In the genomic region with DNA sequence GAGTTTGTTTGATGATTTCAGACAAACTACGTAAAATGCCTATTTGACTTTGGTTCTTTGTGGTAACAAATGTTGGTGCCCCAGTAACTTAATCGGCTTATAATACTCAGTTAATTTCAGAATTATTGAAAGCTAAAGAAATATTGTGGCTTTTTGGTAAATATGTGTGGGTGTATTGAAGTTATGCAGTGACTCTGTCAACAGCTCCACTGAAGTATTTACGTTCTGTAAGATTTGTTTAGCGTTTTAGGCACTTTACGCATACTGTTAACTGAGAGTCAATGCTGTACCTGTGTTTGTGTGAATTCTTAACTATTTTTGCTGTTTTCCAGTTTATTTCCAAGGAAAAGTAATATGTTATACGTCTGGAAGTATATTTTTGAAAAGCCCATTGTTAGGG, we compare ENCODE assay signal across 9 cellular contexts. TPM values are rescaled to one million over a fixed set of nuclear protein-coding genes. Genes with fewer than 3 reads are reported as not detected.
DNase-seq lines count a peak whose midpoint lies in the region; ATAC-seq and TF ChIP-seq lines count a peak whose summit lies in the region.
"Had no signal": no experiment of that assay in that cellular context is flagged by ENCODE, and none has a peak within 500 bp of the region (broad histone marks: within the 10 kb centered on the region; RNA-seq: fewer than 3 reads in every experiment).

No MANE protein-coding gene starts in this region.

- peaks cover 0 to 4% (median 0%) of the 10 kb centered on the region in 7 donors for H3K9me3 Mint-ChIP-seq in CD14-positive monocyte

- no peaks in the 10 kb centered on the region for H3K9me3 ChIP-seq in MM.1S (replicated peaks; ENCODE audit: insufficient read depth, low read length)
- H3K9me3 ChIP-seq in duodenal mucosa (ENCODE audit: control insufficient read depth in 1 of 2, low read length in 2 of 2): no peaks in the 10 kb centered on the region
- H3K9me3 ChIP-seq in neural cell (ENCODE audit: low read length): no peaks in the 10 kb centered on the region

- peaks cover 73% of the 10 kb centered on the region for H3K79me2 ChIP-seq in MM.1S (ENCODE audit: low read length)
- peaks cover 66% of the 10 kb centered on the region for H3K79me2 ChIP-seq in neural cell (replicated peaks; ENCODE audit: insufficient read depth, low read length)

- intact Hi-C loops in CD14-positive monocyte (cut with micrococcal nuclease): no loop called here

- DNase-seq in CD14-positive monocyte (ENCODE audit: low spot score) (no peak), MM.1S (no peak), AG08396 (ENCODE audit: low spot score) (no peak)
- DNase-seq: NCI-H345 had no signal

- H3K27ac ChIP-seq in MM.1S (ENCODE audit: low read length): peak overlapping the region; percentile 83; the same call in 1 of the 2 replicates
- no peak overlapping the region for H3K27ac ChIP-seq in duodenal mucosa (ENCODE audit: low read depth, low read length)
- H3K27ac ChIP-seq in neural cell (ENCODE audit: low read length): no peak overlapping the region

- no peaks in the 10 kb centered on the region for H3K27me3 ChIP-seq in MM.1S (replicated peaks; ENCODE audit: insufficient read depth, low read length)
- H3K27me3 ChIP-seq in duodenal mucosa (ENCODE audit: control insufficient read depth in 1 of 2, insufficient read depth in 2 of 2, low read length in 2 of 2): no peaks in the 10 kb centered on the region
- no peaks in the 10 kb centered on the region for H3K27me3 ChIP-seq in neural cell (ENCODE audit: insufficient read depth, low read depth, low read length)

- H3F3A ChIP-seq in MM.1S (ENCODE audit: insufficient read depth, low read length): peaks cover 16% of the 10 kb centered on the region
- H3F3A ChIP-seq in neural cell (ENCODE audit: insufficient read depth, low read length, poor library complexity, severe bottlenecking): no peaks in the 10 kb centered on the region

- H3K4me2 ChIP-seq in MM.1S (ENCODE audit: low read depth, low read length): peak overlapping the region; percentile 94
- peak overlapping the region; percentile 87 for H3K4me2 ChIP-seq in neural cell (ENCODE audit: low read length)

- peaks cover 54% of the 10 kb centered on the region for H4K20me1 ChIP-seq in MM.1S (ENCODE audit: insufficient read depth, low read length)
- peaks cover 11% of the 10 kb centered on the region for H4K20me1 ChIP-seq in neural cell (ENCODE audit: insufficient read depth)

- H3K36me3 ChIP-seq in MM.1S (replicated peaks; ENCODE audit: insufficient read depth, low read length) (no peaks in the 10 kb centered on the region), duodenal mucosa (ENCODE audit: control insufficient read depth in 1 of 2, insufficient read depth in 2 of 2, low read length in 2 of 2) (no peaks in the 10 kb centered on the region), neural cell (ENCODE audit: insufficient read depth, low read length) (no peaks in the 10 kb centered on the region)

- H3K9ac ChIP-seq in MM.1S (ENCODE audit: low read length) (peak overlapping the region; percentile 98; the same call in 1 of the 2 replicates), duodenal mucosa (ENCODE audit: low read depth in 1 of 2, low read length in 2 of 2) (peak overlapping the region in 1 of 2 donors; percentile 93), neural cell (ENCODE audit: low read length) (peak overlapping the region; percentile 94)

- peaks cover 16% of the 10 kb centered on the region for H3K4me1 ChIP-seq in MM.1S (ENCODE audit: low read length)
- peaks cover 19 to 39% of the 10 kb centered on the region in 2 donors for H3K4me1 ChIP-seq in duodenal mucosa (ENCODE audit: control insufficient read depth in 1 of 2, insufficient read depth in 2 of 2, low read length in 2 of 2)

- peaks cover 1 to 5% (median 1%) of the 10 kb centered on the region in 3 donors for H3K27me3 Mint-ChIP-seq in CD14-positive monocyte (ENCODE audit: low read depth in 3 of 3)

- peak overlapping the region; percentile 95 to 96 for H3K4me3 Mint-ChIP-seq in CD14-positive monocyte

- no peaks in the 10 kb centered on the region for H3K36me3 Mint-ChIP-seq in CD14-positive monocyte

- H3K9me2 ChIP-seq in MM.1S (replicated peaks; ENCODE audit: insufficient read depth, low read length) (no peaks in the 10 kb centered on the region), neural cell (ENCODE audit: insufficient read depth, low read length) (no peaks in the 10 kb centered on the region)

- no peak overlapping the region for H2AFZ ChIP-seq in MM.1S (ENCODE audit: low read length)
- no peak overlapping the region for H2AFZ ChIP-seq in neural cell (ENCODE audit: low read depth, low read length)

- H3K4me3 ChIP-seq in MM.1S (ENCODE audit: low read length): peak overlapping the region; percentile 93
- peak overlapping the region; percentile 86 to 96 for H3K4me3 ChIP-seq in duodenal mucosa (ENCODE audit: low read depth in 1 of 2, low read length in 2 of 2)
- peak overlapping the region; percentile 92 for H3K4me3 ChIP-seq in neural cell (ENCODE audit: low read length)

- peak overlapping the region in 2 of 7 donors; percentile 90 to 97 for H3K27ac Mint-ChIP-seq in CD14-positive monocyte

- no peak for TF ChIP-seq EP300 in neural cell (conservative IDR thresholded peaks at IDR 0.05; ENCODE audit: poor library complexity, severe bottlenecking)

- peaks cover 63% of the 10 kb centered on the region for H3K4me1 Mint-ChIP-seq in CD14-positive monocyte

- ATAC-seq in GM19395 (IDR thresholded peaks at IDR 0.05; ENCODE audit: unreplicated experiment) (no peak), HG02981 (IDR thresholded peaks at IDR 0.05; ENCODE audit: unreplicated experiment) (no peak), HG03520 (IDR thresholded peaks at IDR 0.05; ENCODE audit: unreplicated experiment) (no peak)

- no peak for TF ChIP-seq RAD21 in neural cell (conservative IDR thresholded peaks at IDR 0.05)

- TF ChIP-seq CTCF in CD14-positive monocyte (IDR thresholded peaks at IDR 0.05) (no peak), MM.1S (IDR thresholded peaks at IDR 0.05; ENCODE audit: low read length) (no peak), neural cell (IDR thresholded peaks at IDR 0.05; ENCODE audit: poor library complexity, severe bottlenecking) (no peak)

TF ChIP-seq in neural cell, 6 proteins besides CTCF, POLR2A, EP300 and RAD21:
- TF ChIP-seq MXI1 (conservative IDR thresholded peaks at IDR 0.05; ENCODE audit: poor library complexity, severe bottlenecking): no peak
- TF ChIP-seq POLR2AphosphoS5 (IDR thresholded peaks at IDR 0.05): no peak
- no peak for TF ChIP-seq EZH2 (IDR thresholded peaks at IDR 0.05; ENCODE audit: borderline replicate concordance, insufficient read depth, low read length, poor library complexity, severe bottlenecking)
- no peak for TF ChIP-seq SMC3 (conservative IDR thresholded peaks at IDR 0.05; ENCODE audit: poor library complexity)
- TF ChIP-seq, protein P1, sequence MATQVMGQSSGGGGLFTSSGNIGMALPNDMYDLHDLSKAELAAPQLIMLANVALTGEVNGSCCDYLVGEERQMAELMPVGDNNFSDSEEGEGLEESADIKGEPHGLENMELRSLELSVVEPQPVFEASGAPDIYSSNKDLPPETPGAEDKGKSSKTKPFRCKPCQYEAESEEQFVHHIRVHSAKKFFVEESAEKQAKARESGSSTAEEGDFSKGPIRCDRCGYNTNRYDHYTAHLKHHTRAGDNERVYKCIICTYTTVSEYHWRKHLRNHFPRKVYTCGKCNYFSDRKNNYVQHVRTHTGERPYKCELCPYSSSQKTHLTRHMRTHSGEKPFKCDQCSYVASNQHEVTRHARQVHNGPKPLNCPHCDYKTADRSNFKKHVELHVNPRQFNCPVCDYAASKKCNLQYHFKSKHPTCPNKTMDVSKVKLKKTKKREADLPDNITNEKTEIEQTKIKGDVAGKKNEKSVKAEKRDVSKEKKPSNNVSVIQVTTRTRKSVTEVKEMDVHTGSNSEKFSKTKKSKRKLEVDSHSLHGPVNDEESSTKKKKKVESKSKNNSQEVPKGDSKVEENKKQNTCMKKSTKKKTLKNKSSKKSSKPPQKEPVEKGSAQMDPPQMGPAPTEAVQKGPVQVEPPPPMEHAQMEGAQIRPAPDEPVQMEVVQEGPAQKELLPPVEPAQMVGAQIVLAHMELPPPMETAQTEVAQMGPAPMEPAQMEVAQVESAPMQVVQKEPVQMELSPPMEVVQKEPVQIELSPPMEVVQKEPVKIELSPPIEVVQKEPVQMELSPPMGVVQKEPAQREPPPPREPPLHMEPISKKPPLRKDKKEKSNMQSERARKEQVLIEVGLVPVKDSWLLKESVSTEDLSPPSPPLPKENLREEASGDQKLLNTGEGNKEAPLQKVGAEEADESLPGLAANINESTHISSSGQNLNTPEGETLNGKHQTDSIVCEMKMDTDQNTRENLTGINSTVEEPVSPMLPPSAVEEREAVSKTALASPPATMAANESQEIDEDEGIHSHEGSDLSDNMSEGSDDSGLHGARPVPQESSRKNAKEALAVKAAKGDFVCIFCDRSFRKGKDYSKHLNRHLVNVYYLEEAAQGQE (IDR thresholded peaks at IDR 0.05; ENCODE audit: borderline replicate concordance): no peak
- no peak for TF ChIP-seq TAF1 (IDR thresholded peaks at IDR 0.05; ENCODE audit: low read depth)

RNA-seq across cellular contexts. Expression of a gene that starts 2.2 kb away (rescaled TPM):
- 10 to 100 TPM; 21.6 to 24.7 TPM for polyA plus RNA-seq in CD14-positive monocyte
- 97.3 and 109 TPM in 2 replicates for polyA plus RNA-seq in neural cell
- polyA minus RNA-seq in neural cell: 103 and 107 TPM in 2 replicates
